1 cellular context compared by ENCODE assay signal in genomic region chr22:21043856-21044535, GRCh38.
TF ChIP-seq lines count a peak whose summit lies in the region.

No MANE protein-coding gene starts in this region.

TF ChIP-seq in HCT116, 20 proteins besides CTCF, POLR2A, EP300 and RAD21 (continued from another document):
- no peak for TF ChIP-seq REST (IDR thresholded peaks at IDR 0.05; ENCODE audit: low read depth)
- no peak for TF ChIP-seq ELF1 (IDR thresholded peaks at IDR 0.05; ENCODE audit: borderline replicate concordance, low read depth)
TF ChIP-seq in HCT116: peak in this region for 0.
